ENCODE assay signal across 1 cellular context in genomic region chr17:63956296-63956920, GRCh38.
TF ChIP-seq lines count a peak whose summit lies in the region.

No MANE protein-coding gene starts in this region.

TF ChIP-seq in HepG2, 621 proteins besides CTCF, POLR2A, EP300 and RAD21 (continued from another document and continues in another):
- TF ChIP-seq ZHX2 (IDR thresholded peaks at IDR 0.05; ENCODE audit: low read depth) = no peak
- no peak for TF ChIP-seq ZHX2 (CRISPR knock-in tag; IDR thresholded peaks at IDR 0.05; ENCODE audit: borderline replicate concordance)
- TF ChIP-seq ZNF644 (CRISPR knock-in tag; IDR thresholded peaks at IDR 0.05; ENCODE audit: low read depth) = peak; percentile 65; the same call in 1 of the 2 replicates
- no peak for TF ChIP-seq GABPA (IDR thresholded peaks at IDR 0.05; ENCODE audit: low read depth, low read length)
- TF ChIP-seq GABPA (CRISPR knock-in tag; IDR thresholded peaks at IDR 0.05; ENCODE audit: low read depth) = no peak
- TF ChIP-seq HNF4A (CRISPR knock-in tag; IDR thresholded peaks at IDR 0.05) = peak; percentile 11; the same call in 1 of the 2 replicates
- TF ChIP-seq KDM1A (CRISPR knock-in tag; IDR thresholded peaks at IDR 0.05) = peak; percentile 71; the same call in 1 of the 2 replicates
- TF ChIP-seq CCDC6 (CRISPR knock-in tag; IDR thresholded peaks at IDR 0.05) = no peak
- TF ChIP-seq SIN3B (IDR thresholded peaks at IDR 0.05; ENCODE audit: low read length) = no peak
- peak; percentile 88 for TF ChIP-seq ARID5B (CRISPR knock-in tag; IDR thresholded peaks at IDR 0.05)
- no peak for TF ChIP-seq HINFP (CRISPR knock-in tag; IDR thresholded peaks at IDR 0.05; ENCODE audit: low read depth)
- TF ChIP-seq ZNF441 (CRISPR knock-in tag; IDR thresholded peaks at IDR 0.05; ENCODE audit: borderline replicate concordance) = no peak
- no peak for TF ChIP-seq U2AF1 (optimal IDR thresholded peaks at IDR 0.05; ENCODE audit: low read depth, low read length)
- peak; percentile 89 for TF ChIP-seq FOSL2 (CRISPR knock-in tag; IDR thresholded peaks at IDR 0.05)
- TF ChIP-seq MED1 (CRISPR knock-in tag; IDR thresholded peaks at IDR 0.05) = peak; percentile 55
- peak in 1 of 2 experiments; percentile 49; a peak in 1 of 4 replicates for TF ChIP-seq KLF16 (CRISPR knock-in tag; IDR thresholded peaks at IDR 0.05)
- no peak for TF ChIP-seq MAF1 (CRISPR knock-in tag; IDR thresholded peaks at IDR 0.05; ENCODE audit: borderline replicate concordance)
- TF ChIP-seq SOX6 (IDR thresholded peaks at IDR 0.05) = no peak
- TF ChIP-seq SOX6 (CRISPR knock-in tag; IDR thresholded peaks at IDR 0.05) = peak; percentile 55; the same call in 1 of the 2 replicates
- TF ChIP-seq ZNF605 (CRISPR knock-in tag; IDR thresholded peaks at IDR 0.05) = peak; percentile 75; the same call in 1 of the 2 replicates
- TF ChIP-seq ZNF652 (CRISPR knock-in tag; IDR thresholded peaks at IDR 0.05; ENCODE audit: borderline replicate concordance, low read depth) = no peak
- no peak for TF ChIP-seq ZNF230 (CRISPR knock-in tag; IDR thresholded peaks at IDR 0.05)
- no peak for TF ChIP-seq ZNF576 (CRISPR knock-in tag; IDR thresholded peaks at IDR 0.05)
- peak in 1 of 2 experiments; percentile 84; a peak in 2 of 4 replicates for TF ChIP-seq ATF4 (CRISPR knock-in tag; IDR thresholded peaks at IDR 0.05)
- TF ChIP-seq ZNF670 (CRISPR knock-in tag; IDR thresholded peaks at IDR 0.05; ENCODE audit: borderline replicate concordance) = no peak
- TF ChIP-seq MIER2 (CRISPR knock-in tag; IDR thresholded peaks at IDR 0.05) = peak; percentile 37; the same call in 1 of the 2 replicates
- no peak for TF ChIP-seq ZZZ3 (CRISPR knock-in tag; IDR thresholded peaks at IDR 0.05; ENCODE audit: borderline replicate concordance)
- TF ChIP-seq ZNF615 (CRISPR knock-in tag; IDR thresholded peaks at IDR 0.05; ENCODE audit: borderline replicate concordance) = no peak
- no peak for TF ChIP-seq ZNF747 (CRISPR knock-in tag; IDR thresholded peaks at IDR 0.05; ENCODE audit: borderline replicate concordance)
- TF ChIP-seq SAP130 (CRISPR knock-in tag; IDR thresholded peaks at IDR 0.05; ENCODE audit: low read depth) = peak; percentile 58
- TF ChIP-seq ZNF616 (CRISPR knock-in tag; IDR thresholded peaks at IDR 0.05; ENCODE audit: low read depth) = no peak
- TF ChIP-seq ZNF510 (CRISPR knock-in tag; IDR thresholded peaks at IDR 0.05; ENCODE audit: low read depth) = no peak
- TF ChIP-seq ZNF282 (IDR thresholded peaks at IDR 0.05; ENCODE audit: partially characterized antibody) = no peak
- no peak for TF ChIP-seq BATF2 (CRISPR knock-in tag; IDR thresholded peaks at IDR 0.05)
- no peak for TF ChIP-seq JUNB (CRISPR knock-in tag; IDR thresholded peaks at IDR 0.05; ENCODE audit: borderline replicate concordance)
- TF ChIP-seq PAXIP1 (CRISPR knock-in tag; conservative IDR thresholded peaks at IDR 0.05) = peak; percentile 50; the same call in 1 of the 2 replicates
- no peak for TF ChIP-seq ZNF619 (CRISPR knock-in tag; IDR thresholded peaks at IDR 0.05)
- no peak for TF ChIP-seq ZNF704 (CRISPR knock-in tag; IDR thresholded peaks at IDR 0.05; ENCODE audit: borderline replicate concordance)
- TF ChIP-seq CREB3 (CRISPR knock-in tag; IDR thresholded peaks at IDR 0.05) = no peak
- no peak for TF ChIP-seq ZNF496 (CRISPR knock-in tag; IDR thresholded peaks at IDR 0.05; ENCODE audit: insufficient replicate concordance)
- 0 out of 2 replicates have a peak, but pooled peaks have one; percentile 12 for TF ChIP-seq HDAC2 (CRISPR knock-in tag; IDR thresholded peaks at IDR 0.05)
